In the genomic region with DNA sequence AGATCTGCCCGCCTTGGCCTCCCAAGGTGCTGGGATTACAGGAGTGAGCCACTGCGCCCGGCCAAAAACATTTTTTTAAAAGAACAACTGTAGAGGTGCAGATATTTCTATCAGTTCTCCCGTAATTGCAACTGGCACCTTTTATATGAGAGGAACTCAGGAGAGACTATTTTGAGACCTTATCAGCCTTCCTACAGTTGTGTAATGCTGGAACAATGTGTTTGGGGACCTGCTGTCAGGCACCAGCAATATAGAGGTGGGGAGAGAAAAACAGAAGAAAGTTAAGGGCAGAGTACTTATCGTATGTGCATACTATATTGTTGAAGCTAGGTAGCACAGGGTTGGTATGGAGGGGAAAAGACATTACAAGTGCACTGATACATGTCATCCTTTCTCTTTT, we compare ENCODE assay signal across 22 cellular contexts.
"Had no signal": no experiment of that assay in that cellular context is flagged by ENCODE, and none has a peak within 500 bp of the region (broad histone marks: within the 10 kb centered on the region; RNA-seq: fewer than 3 reads in every experiment).

No MANE protein-coding gene starts in this region.

- H3K36me3 ChIP-seq: MG63, SJSA1 had no signal

- H3K4me3 ChIP-seq: MG63, SJSA1, SK-N-MC had no signal

- H3K27me3 ChIP-seq: MG63, SJSA1 had no signal

- H3K4me1 ChIP-seq: SJSA1 had no signal

- H3K27ac ChIP-seq: RWPE1, SJSA1, SK-N-MC had no signal

- H3K9me3 ChIP-seq: MG63, SJSA1 had no signal

- DNase-seq: IMR-90, Karpas-422, KG1, MG63, NCI-H1092, NCI-H1105 treated with DMSO at 0.1 percent for 48 hours, NCI-H1417 treated with DMSO at 0.1 percent for 48 hours, NCI-H146, NCI-H1694 treated with DMSO at 0.1 percent for 48 hours, NCI-H1930, NCI-H2081, NCI-H2107, NCI-H2227 treated with DMSO at 0.1 percent for 48 hours, NCI-H524, NCI-H526 treated with DMSO at 0.1 percent for 48 hours, NCI-H748 treated with DMSO at 0.1 percent for 48 hours, SIG-M5 had no signal

- ATAC-seq: HepG2, Panc1 had no signal
